In the genomic region with DNA sequence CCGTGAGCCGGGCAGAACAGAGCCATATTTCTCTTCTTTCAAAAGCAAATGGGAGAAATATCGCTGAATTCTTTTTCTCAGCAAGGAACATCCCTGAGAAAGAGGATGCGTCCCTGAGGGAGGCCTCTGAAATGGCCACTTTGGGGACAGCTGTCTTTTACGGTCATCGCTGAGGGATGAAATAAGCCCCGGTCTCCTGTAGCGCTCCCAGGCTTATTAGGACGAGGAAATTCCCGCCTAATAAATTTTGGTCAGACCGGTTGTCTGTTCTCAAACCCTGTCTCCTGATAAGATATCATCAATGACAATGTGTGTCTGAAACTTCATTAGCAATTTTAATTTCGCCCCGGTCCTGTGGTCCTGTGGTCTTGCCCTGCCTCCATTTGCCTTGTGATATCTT, we compare ENCODE assay signal across 7 cellular contexts. TPM values are rescaled to one million over a fixed set of nuclear protein-coding genes. Genes with fewer than 3 reads are reported as not detected.
"Had no signal": no experiment of that assay in that cellular context is flagged by ENCODE, and none has a peak within 500 bp of the region (broad histone marks: within the 10 kb centered on the region; RNA-seq: fewer than 3 reads in every experiment).

No MANE protein-coding gene starts in this region.

RNA-seq across cellular contexts. Expression of gene GAST, which starts 26.4 kb away (rescaled TPM):
- total RNA-seq: GM23248, GM23338, H1, H4, H7, H9, HFFc6 had no signal
- polyA plus RNA-seq: GM23248, GM23338, H1 had no signal

RNA-seq across cellular contexts. Expression of gene HAP1, which starts 48.7 kb away (rescaled TPM):
- total RNA-seq: GM23248 had no signal
- polyA plus RNA-seq: GM23248 had no signal
